ENCODE assay signal across 21 cellular contexts in the genomic region with DNA sequence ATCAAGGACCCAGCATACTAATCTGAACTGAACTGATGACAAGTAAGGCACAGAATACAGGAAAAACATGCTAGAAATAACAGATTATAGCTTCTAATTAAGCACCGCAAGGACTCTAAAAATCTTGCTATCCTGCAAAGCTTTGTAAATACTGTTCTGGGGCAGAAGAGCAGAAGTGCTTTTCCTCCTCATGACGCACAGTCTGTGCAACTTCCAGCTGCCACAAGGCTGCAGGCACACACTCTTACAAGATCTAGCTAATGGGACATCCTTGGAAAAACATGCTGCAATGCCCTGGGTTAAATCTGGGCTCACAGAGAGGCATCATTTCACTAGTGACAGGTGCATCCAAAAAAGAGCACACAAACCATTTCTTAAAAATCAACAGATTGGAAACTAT.
A peak's percentile ranks its signal among the peaks of the same experiment; 100 is the strongest.
DNase-seq lines count a peak whose midpoint lies in the region; ATAC-seq and TF ChIP-seq lines count a peak whose summit lies in the region.
"Had no signal": no experiment of that assay in that cellular context is flagged by ENCODE, and none has a peak within 500 bp of the region (broad histone marks: within the 10 kb centered on the region; RNA-seq: fewer than 3 reads in every experiment).

No MANE protein-coding gene starts in this region.

- TF ChIP-seq RAD21 in neural cell (conservative IDR thresholded peaks at IDR 0.05) = no peak

- intact Hi-C loops in activated CD4-positive, alpha-beta T cell treated with anti-CD3 and anti-CD28 coated beads for 36 hours (cut with DNase I, micrococcal nuclease) = loop anchor here in 1 of 2 experiments (5.0 kb wide), 4 partner anchors 149 to 1001 kb away; partner anchors contain the start of genes MDN1, PNRC1 and RRAGD
- intact Hi-C loops in activated T-helper 1 cell treated with anti-CD3 and anti-CD28 coated beads, Interleukin-12 subunit alpha, Interleukin-12 subunit beta, Interleukin-2, Interleukin-4 antibody, amounts not matched to agents 30 ng/mL and 10 ng/mL and 1 ng/mL, durations not matched to agents 14 hours and 24 hours and 36 hours (cut with micrococcal nuclease) = loop anchor here (5.0 kb wide), 1 partner anchor 39 kb away; no protein-coding TSS in a partner anchor
- intact Hi-C loops in dorsolateral prefrontal cortex (cut with DNase I) = no loop called here

- no peaks in the 10 kb centered on the region for H3K27me3 ChIP-seq in CD8-positive, alpha-beta memory T cell (ENCODE audit: insufficient read depth, low read length, poor library complexity, severe bottlenecking)
- no peaks in the 10 kb centered on the region for H3K27me3 ChIP-seq in neural cell (ENCODE audit: insufficient read depth, low read depth, low read length)
- no peaks in the 10 kb centered on the region for H3K27me3 ChIP-seq in dorsolateral prefrontal cortex
- H3K27me3 ChIP-seq: adrenal gland, foreskin keratinocyte had no signal

- H3K9me2 ChIP-seq in neural cell (ENCODE audit: insufficient read depth, low read length) = no peaks in the 10 kb centered on the region

- no peaks in the 10 kb centered on the region for H3K27me3 Mint-ChIP-seq in activated CD4-positive, alpha-beta T cell treated with anti-CD3 and anti-CD28 coated beads for 36 hours
- H3K27me3 Mint-ChIP-seq in CD8-positive, alpha-beta memory T cell = peaks cover 1 to 6% of the 10 kb centered on the region in 2 donors
- no peaks in the 10 kb centered on the region for H3K27me3 Mint-ChIP-seq in activated T-helper 1 cell treated with anti-CD3 and anti-CD28 coated beads, Interleukin-12 subunit alpha, Interleukin-12 subunit beta, Interleukin-2, Interleukin-4 antibody, amounts not matched to agents 30 ng/mL and 10 ng/mL and 1 ng/mL, durations not matched to agents 14 hours and 24 hours and 36 hours (ENCODE audit: insufficient read depth)
- H3K27me3 Mint-ChIP-seq: type B pancreatic cell had no signal

- peak overlapping the region; percentile 48 for H3K27ac Mint-ChIP-seq in activated CD4-positive, alpha-beta T cell treated with anti-CD3 and anti-CD28 coated beads for 36 hours
- peak overlapping the region in 5 of 8 donors; percentile 21 to 76 (median 42) for H3K27ac Mint-ChIP-seq in CD8-positive, alpha-beta memory T cell
- H3K27ac Mint-ChIP-seq in activated T-helper 1 cell treated with anti-CD3 and anti-CD28 coated beads, Interleukin-12 subunit alpha, Interleukin-12 subunit beta, Interleukin-2, Interleukin-4 antibody, amounts not matched to agents 30 ng/mL and 10 ng/mL and 1 ng/mL, durations not matched to agents 14 hours and 24 hours and 36 hours = peak overlapping the region; percentile 16
- H3K27ac Mint-ChIP-seq: type B pancreatic cell had no signal

- H3K4me3 Mint-ChIP-seq in activated CD4-positive, alpha-beta T cell treated with anti-CD3 and anti-CD28 coated beads for 36 hours = peak overlapping the region; percentile 27
- H3K4me3 Mint-ChIP-seq in CD8-positive, alpha-beta memory T cell = peak overlapping the region in 4 of 7 donors; percentile 15 to 63 (median 28)
- peak overlapping the region; percentile 15 for H3K4me3 Mint-ChIP-seq in activated T-helper 1 cell treated with anti-CD3 and anti-CD28 coated beads, Interleukin-12 subunit alpha, Interleukin-12 subunit beta, Interleukin-2, Interleukin-4 antibody, amounts not matched to agents 30 ng/mL and 10 ng/mL and 1 ng/mL, durations not matched to agents 14 hours and 24 hours and 36 hours
- H3K4me3 Mint-ChIP-seq: type B pancreatic cell had no signal

- POLR2A ChIA-PET in activated CD4-positive, alpha-beta T cell treated with anti-CD3 and anti-CD28 coated beads for 36 hours (lab: Charles Lee) = interaction anchor here (1.2 to 1.6 kb wide), 2 partner anchors 136 to 202 kb away, joined by 4 to 7 read pairs; no protein-coding TSS in a partner anchor
- POLR2A ChIA-PET in CD8-positive, alpha-beta memory T cell (lab: Charles Lee) = interaction anchor here (1.5 kb wide), 1 partner anchor 10 kb away, joined by 3 read pairs; no protein-coding TSS in a partner anchor
- POLR2A ChIA-PET in RWPE1 (lab: Yijun Ruan, JAX; ENCODE audit: low non-redundant PET) = no interaction called here

- H3K9ac ChIP-seq in neural cell (ENCODE audit: low read length) = no peak overlapping the region

- peaks cover 64% of the 10 kb centered on the region for H3K36me3 Mint-ChIP-seq in activated CD4-positive, alpha-beta T cell treated with anti-CD3 and anti-CD28 coated beads for 36 hours (ENCODE audit: low read depth)
- H3K36me3 Mint-ChIP-seq in CD8-positive, alpha-beta memory T cell = peaks cover 0 to 10% (median 5%) of the 10 kb centered on the region in 3 donors
- H3K36me3 Mint-ChIP-seq in activated T-helper 1 cell treated with anti-CD3 and anti-CD28 coated beads, Interleukin-12 subunit alpha, Interleukin-12 subunit beta, Interleukin-2, Interleukin-4 antibody, amounts not matched to agents 30 ng/mL and 10 ng/mL and 1 ng/mL, durations not matched to agents 14 hours and 24 hours and 36 hours (ENCODE audit: low read depth) = peaks cover 39% of the 10 kb centered on the region

- no peaks in the 10 kb centered on the region for H3K9me3 Mint-ChIP-seq in activated CD4-positive, alpha-beta T cell treated with anti-CD3 and anti-CD28 coated beads for 36 hours (ENCODE audit: low read depth)
- no peaks in the 10 kb centered on the region for H3K9me3 Mint-ChIP-seq in CD8-positive, alpha-beta memory T cell
- H3K9me3 Mint-ChIP-seq in activated T-helper 1 cell treated with anti-CD3 and anti-CD28 coated beads, Interleukin-12 subunit alpha, Interleukin-12 subunit beta, Interleukin-2, Interleukin-4 antibody, amounts not matched to agents 30 ng/mL and 10 ng/mL and 1 ng/mL, durations not matched to agents 14 hours and 24 hours and 36 hours = peaks cover 4% of the 10 kb centered on the region
- H3K9me3 Mint-ChIP-seq: type B pancreatic cell had no signal

- no peak overlapping the region for H3K4me3 ChIP-seq in CD8-positive, alpha-beta memory T cell (ENCODE audit: low read length)
- H3K4me3 ChIP-seq in neural cell (ENCODE audit: low read length) (no peak overlapping the region), dorsolateral prefrontal cortex (no peak overlapping the region)
- H3K4me3 ChIP-seq: adrenal gland had no signal

- H3K27ac ChIP-seq in CD8-positive, alpha-beta memory T cell (ENCODE audit: low read depth, low read length) = no peak overlapping the region
- H3K27ac ChIP-seq in neural cell (ENCODE audit: low read length) = no peak overlapping the region
- no peak overlapping the region for H3K27ac ChIP-seq in RWPE1
- peak overlapping the region in 11 of 59 donors; percentile 12 to 53 (median 25) for H3K27ac ChIP-seq in dorsolateral prefrontal cortex
- H3K27ac ChIP-seq: adrenal gland, epithelial cell of prostate, foreskin keratinocyte had no signal

- H3K79me2 ChIP-seq in neural cell (replicated peaks; ENCODE audit: insufficient read depth, low read length) = peaks cover 24% of the 10 kb centered on the region

- H3K36me3 ChIP-seq in CD8-positive, alpha-beta memory T cell (ENCODE audit: insufficient read depth, low read length) = no peaks in the 10 kb centered on the region
- H3K36me3 ChIP-seq in neural cell (ENCODE audit: insufficient read depth, low read length) = no peaks in the 10 kb centered on the region
- H3K36me3 ChIP-seq: adrenal gland had no signal

- no peak for TF ChIP-seq EP300 in neural cell (conservative IDR thresholded peaks at IDR 0.05; ENCODE audit: poor library complexity, severe bottlenecking)

- no peak overlapping the region for H2AFZ ChIP-seq in neural cell (ENCODE audit: low read depth, low read length)

- no peak for ATAC-seq in activated CD4-positive, alpha-beta T cell treated with anti-CD3 and anti-CD28 coated beads for 36 hours
- ATAC-seq: foreskin keratinocyte had no signal

- H3K4me1 ChIP-seq in CD8-positive, alpha-beta memory T cell (ENCODE audit: insufficient read depth, low read length) = peaks cover 61% of the 10 kb centered on the region
- H3K4me1 ChIP-seq: adrenal gland had no signal

- H3K4me2 ChIP-seq in neural cell (ENCODE audit: low read length) = no peak overlapping the region

- peak; percentile 28 for TF ChIP-seq CTCF in neural cell (IDR thresholded peaks at IDR 0.05; ENCODE audit: poor library complexity, severe bottlenecking)
- no peak for TF ChIP-seq CTCF in RWPE1 (conservative IDR thresholded peaks at IDR 0.05; ENCODE audit: low read depth)
- peak in 3 of 56 donors; percentile 20 to 33 (median 25) for TF ChIP-seq CTCF in dorsolateral prefrontal cortex (IDR thresholded peaks at IDR 0.05 in 54 of 56, conservative IDR thresholded peaks at IDR 0.05 in 2 of 56; ENCODE audit: low read depth in 1 of 56, partially characterized antibody in 56 of 56)

- no peak for DNase-seq in activated CD4-positive, alpha-beta T cell treated with anti-CD3 and anti-CD28 coated beads for 36 hours
- no peak for DNase-seq in activated CD4-positive, alpha-beta T cell treated with anti-CD3 and anti-CD28 coated beads, Interleukin-2, amount 50 U/mL, for 48 hours
- no peak for DNase-seq in CD8-positive, alpha-beta memory T cell
- DNase-seq in activated T-helper 1 cell treated with anti-CD3 and anti-CD28 coated beads, Interleukin-12 subunit alpha, Interleukin-12 subunit beta, Interleukin-2, Interleukin-4 antibody, amounts not matched to agents 30 ng/mL and 10 ng/mL and 1 ng/mL, durations not matched to agents 14 hours and 24 hours and 36 hours (ENCODE audit: low spot score) = no peak
- no peak for DNase-seq in RWPE1 (ENCODE audit: low spot score)
- DNase-seq in dorsolateral prefrontal cortex = no peak
- DNase-seq in NCI-H2029 (lab: John Stamatoyannopoulos, UW) = no peak
- DNase-seq: activated CD4-positive, CD25-positive, alpha-beta regulatory T cell treated with anti-CD3 and anti-CD28 coated beads, Interleukin-2, amount 50 U/mL, for 72 hours; activated CD8-positive, alpha-beta memory T cell treated with anti-CD3 and anti-CD28 coated beads, Interleukin-2, amount 50 U/mL, for 48 hours; adrenal gland; COR-L47; dermis blood vessel endothelial cell; foreskin keratinocyte; hippocampal formation; kidney; NCI-H1694; NCI-H226; retina had no signal

- H3F3A ChIP-seq in neural cell (ENCODE audit: insufficient read depth, low read length, poor library complexity, severe bottlenecking) = no peaks in the 10 kb centered on the region

- CTCF ChIA-PET in activated CD4-positive, alpha-beta T cell treated with anti-CD3 and anti-CD28 coated beads for 36 hours (lab: Charles Lee) = interaction anchor here (0.6 to 2.1 kb wide), 10 partner anchors 9 to 396 kb away, joined by 3 to 6 read pairs (median 4); no protein-coding TSS in a partner anchor
- CTCF ChIA-PET in CD8-positive, alpha-beta memory T cell (lab: Charles Lee) = interaction anchor here (0.8 to 1.4 kb wide), 7 partner anchors 9 to 213 kb away, joined by 3 to 5 read pairs (median 4); no protein-coding TSS in a partner anchor
- CTCF ChIA-PET in RWPE1 (lab: Yijun Ruan, JAX) = no interaction called here

- H3K9me3 ChIP-seq in CD8-positive, alpha-beta memory T cell (ENCODE audit: low read length) = no peaks in the 10 kb centered on the region
- H3K9me3 ChIP-seq in neural cell (ENCODE audit: low read length) = no peaks in the 10 kb centered on the region
- H3K9me3 ChIP-seq: adrenal gland had no signal

- peaks cover 81% of the 10 kb centered on the region for H3K4me1 Mint-ChIP-seq in activated CD4-positive, alpha-beta T cell treated with anti-CD3 and anti-CD28 coated beads for 36 hours
- peaks cover 71 to 82% (median 81%) of the 10 kb centered on the region in 3 donors for H3K4me1 Mint-ChIP-seq in CD8-positive, alpha-beta memory T cell
- H3K4me1 Mint-ChIP-seq in activated T-helper 1 cell treated with anti-CD3 and anti-CD28 coated beads, Interleukin-12 subunit alpha, Interleukin-12 subunit beta, Interleukin-2, Interleukin-4 antibody, amounts not matched to agents 30 ng/mL and 10 ng/mL and 1 ng/mL, durations not matched to agents 14 hours and 24 hours and 36 hours (ENCODE audit: low read depth) = peaks cover 93% of the 10 kb centered on the region

- H4K20me1 ChIP-seq in neural cell (ENCODE audit: insufficient read depth) = no peaks in the 10 kb centered on the region
